In genomic region chr6:67666177-67666964, GRCh38 we compare ENCODE assay signal across 24 cellular contexts.
"Had no signal": no experiment of that assay in that cellular context is flagged by ENCODE, and none has a peak within 500 bp of the region (broad histone marks: within the 10 kb centered on the region; RNA-seq: fewer than 3 reads in every experiment).

No MANE protein-coding gene starts in this region.

- H3K36me3 ChIP-seq: adrenal gland, brain microvascular endothelial cell had no signal

- H3K4me3 ChIP-seq: adrenal gland, PC-9 had no signal

- H3K4me1 ChIP-seq: adrenal gland had no signal

- H3K27ac ChIP-seq: adrenal gland, brain microvascular endothelial cell, PC-9, RWPE1, VCaP had no signal

- DNase-seq: activated B cell treated with CpG ODN at 0.5 μM for 24 hours; activated CD4-positive, alpha-beta memory T cell treated with anti-CD3 and anti-CD28 coated beads for 36 hours; activated CD4-positive, alpha-beta T cell treated with anti-CD3 and anti-CD28 coated beads for 4 hours; activated CD4-positive, alpha-beta T cell treated with anti-CD3 and anti-CD28 coated beads, Interleukin-2, amount 50 U/mL, for 1 hour; activated CD4-positive, CD25-positive, alpha-beta regulatory T cell treated with anti-CD3 and anti-CD28 coated beads, Interleukin-2, amount 50 U/mL, for 72 hours; activated CD8-positive, alpha-beta memory T cell treated with anti-CD3 and anti-CD28 coated beads, Interleukin-2, amount 50 U/mL, for 4 hours; activated gamma-delta T cell treated with Interleukin-2 at 50 U/mL for 16 hours; activated naive CD4-positive, alpha-beta T cell treated with anti-CD3 and anti-CD28 coated beads for 36 hours; activated T-cell treated with anti-CD3 and anti-CD28 coated beads for 4 hours; activated T-cell treated with anti-CD3 and anti-CD28 coated beads, Interleukin-2, amount 50 U/mL, for 4 hours; adrenal gland; brain microvascular endothelial cell; central memory CD4-positive, alpha-beta T cell; KG1; NCI-H1105; NCI-H1436; NCI-H1694 treated with DMSO at 0.1 percent for 48 hours; NCI-H2029; NCI-H345; NCI-H524 treated with DMSO at 0.1 percent for 48 hours; PC-9; SIG-M5 had no signal

- H3K27me3 ChIP-seq: adrenal gland, brain microvascular endothelial cell had no signal
